In the genomic region with DNA sequence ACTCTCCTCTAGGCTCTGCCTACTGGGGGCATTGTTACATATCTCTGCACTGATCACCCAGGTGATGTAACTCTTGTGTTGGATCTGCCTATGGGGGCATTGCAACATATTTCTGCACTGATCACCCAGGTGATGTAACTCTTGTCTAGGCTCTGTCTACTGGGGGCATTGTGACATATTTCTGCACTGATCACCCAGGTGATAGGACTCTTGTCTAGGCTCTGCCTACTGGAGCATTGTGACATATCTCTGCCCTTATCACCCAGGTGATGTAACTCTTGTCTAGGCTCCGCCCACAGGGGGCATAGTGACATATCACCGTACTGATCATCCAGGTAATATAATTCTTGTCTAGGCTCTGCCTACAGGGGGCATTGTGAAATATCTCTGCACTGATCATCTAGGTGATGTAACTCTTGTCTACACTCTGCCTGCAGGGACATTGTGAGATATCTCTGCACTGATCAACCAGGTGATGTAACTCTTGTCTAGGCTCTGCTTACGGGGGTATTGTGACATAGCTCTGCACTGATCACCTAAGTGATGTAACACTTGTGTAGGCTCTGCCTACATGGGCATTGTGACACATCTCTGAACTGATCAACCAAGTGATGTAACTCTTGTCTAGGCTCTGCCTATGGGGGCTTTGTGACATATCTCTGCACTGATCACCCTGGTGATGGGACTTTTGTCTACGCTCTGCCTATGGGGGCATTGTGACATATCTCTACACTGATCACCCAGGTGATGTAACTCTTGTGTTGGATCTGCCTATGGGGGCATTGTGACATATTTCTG, we compare ENCODE assay signal across 5 cellular contexts. TPM values are rescaled to one million over a fixed set of nuclear protein-coding genes. Genes with fewer than 3 reads are reported as not detected.
"Had no signal": no experiment of that assay in that cellular context is flagged by ENCODE, and none has a peak within 500 bp of the region (broad histone marks: within the 10 kb centered on the region; RNA-seq: fewer than 3 reads in every experiment).

No MANE protein-coding gene starts in this region.

RNA-seq across cellular contexts. Expression of a gene that starts 56.8 kb away (rescaled TPM):
- total RNA-seq: activated CD4-positive, alpha-beta memory T cell treated with anti-CD3 and anti-CD28 coated beads for 36 hours; activated CD8-positive, alpha-beta memory T cell treated with anti-CD3 and anti-CD28 coated beads, Interleukin-2, amount 10 ng/mL, durations not matched to agents 7 days and 5 days; PC-3; Peyer's patch had no signal
- polyA plus RNA-seq: SK-N-SH had no signal
